8 cellular contexts compared by ENCODE assay signal in the genomic region with DNA sequence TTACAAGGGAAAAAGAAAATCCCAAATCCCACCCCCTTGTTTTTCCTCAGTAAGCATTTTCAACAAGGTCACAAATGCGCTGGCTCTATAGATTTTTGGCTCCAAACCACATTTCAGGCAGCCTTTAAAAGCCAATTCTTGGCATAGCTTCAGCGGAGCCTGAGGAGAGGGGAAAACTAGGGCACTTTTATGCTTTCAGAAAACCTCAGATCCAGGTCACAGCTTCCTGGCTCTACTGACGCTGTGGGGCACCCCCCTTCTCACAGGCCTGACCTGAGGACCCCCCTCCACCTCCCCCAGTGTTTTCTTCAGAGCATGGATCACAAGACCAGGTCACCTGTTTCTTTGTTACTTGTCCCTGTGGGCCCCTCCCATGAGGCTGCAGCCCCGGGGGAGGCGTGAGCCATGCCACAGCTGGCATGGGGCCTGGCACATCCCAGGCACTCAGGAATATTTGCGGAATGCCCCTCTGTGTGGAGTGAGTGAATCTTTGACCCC. TPM values are rescaled to one million over a fixed set of nuclear protein-coding genes. Genes with fewer than 3 reads are reported as not detected.
DNase-seq lines count a peak whose midpoint lies in the region; ATAC-seq and TF ChIP-seq lines count a peak whose summit lies in the region.

No MANE protein-coding gene starts in this region.

- peaks cover 13% of the 10 kb centered on the region for H3K4me1 Mint-ChIP-seq in endodermal cell

- no peak overlapping the region for H3K9ac ChIP-seq in endodermal cell (ENCODE audit: extremely low read depth, low read length, poor library complexity, severe bottlenecking)

- peaks cover 13 to 24% of the 10 kb centered on the region in 2 donors for H3K4me1 ChIP-seq in breast epithelium
- peaks cover 25 to 30% of the 10 kb centered on the region in 2 donors for H3K4me1 ChIP-seq in thyroid gland
- H3K4me1 ChIP-seq in endodermal cell (ENCODE audit: control insufficient read depth, insufficient read depth, low read length): no peaks in the 10 kb centered on the region

- H3K27me3 Mint-ChIP-seq in endodermal cell (ENCODE audit: insufficient read depth): no peaks in the 10 kb centered on the region

- TF ChIP-seq POLR2A in breast epithelium (IDR thresholded peaks at IDR 0.05): no peak
- TF ChIP-seq POLR2A in thyroid gland (IDR thresholded peaks at IDR 0.05): no peak

- H3K4me3 ChIP-seq in breast epithelium (peak overlapping the region in 1 of 3 donors; percentile 7), thyroid gland (replicated peaks in 1 of 3) (no peak overlapping the region), endodermal cell (ENCODE audit: low read length) (no peak overlapping the region)

- WGBS in thyroid gland, 2 donors: 30 to 46% methylated on average over 6 of the region's 6 CpGs
- WGBS in endodermal cell (ENCODE audit: insufficient coverage in 1 of 2, insufficient read length in 1 of 2), 2 experiments: 90 to 98% methylated on average over 5 to 6 of the region's 6 CpGs

- intact Hi-C loops in breast epithelium (cut with DNase I; ENCODE audit: low total_unique reads) (no loop called here), thyroid gland (cut with DNase I) (no loop called here)

- TF ChIP-seq CTCF in breast epithelium (IDR thresholded peaks at IDR 0.05) (no peak), thyroid gland (IDR thresholded peaks at IDR 0.05) (no peak), endodermal cell (conservative IDR thresholded peaks at IDR 0.05) (no peak)

- H3K36me3 Mint-ChIP-seq in endodermal cell (ENCODE audit: low read depth): peaks cover 24% of the 10 kb centered on the region

- H3K9me3 Mint-ChIP-seq in endodermal cell: peaks cover 7% of the 10 kb centered on the region

- H3K27ac ChIP-seq in breast epithelium (peak overlapping the region; percentile 88 to 96), thyroid gland (peak overlapping the region; percentile 89 to 94 (median 93)), endodermal cell (ENCODE audit: low read depth, low read length) (no peak overlapping the region)

- H3K36me3 ChIP-seq in breast epithelium (no peaks in the 10 kb centered on the region), thyroid gland (peaks cover 0 to 5% of the 10 kb centered on the region in 2 donors), endodermal cell (ENCODE audit: control insufficient read depth, insufficient read depth, low read length) (no peaks in the 10 kb centered on the region)

- DNase-seq in NCI-H1092 (lab: John Stamatoyannopoulos, UW): peak; percentile 87
- DNase-seq in breast epithelium (ENCODE audit: low spot score in 2 of 2): peak in 1 of 2 donors; percentile 55
- no peak for DNase-seq in left lobe of liver (ENCODE audit: low spot score)
- peak; percentile 87 to 93 for DNase-seq in thyroid gland
- DNase-seq in NCI-H1105 (lab: John Stamatoyannopoulos, UW): no peak
- DNase-seq in NCI-H510A (lab: John Stamatoyannopoulos, UW): no peak
- DNase-seq in endodermal cell: no peak

- no peaks in the 10 kb centered on the region for H3K27me3 ChIP-seq in breast epithelium
- H3K27me3 ChIP-seq in thyroid gland: no peaks in the 10 kb centered on the region
- H3K27me3 ChIP-seq in endodermal cell (ENCODE audit: control insufficient read depth, insufficient read depth, low read length, poor library complexity, severe bottlenecking): no peaks in the 10 kb centered on the region

- no peak overlapping the region for H3K4me3 Mint-ChIP-seq in endodermal cell

- peak; percentile 47 for ATAC-seq in left lobe of liver
- no peak for ATAC-seq in HG03108 (IDR thresholded peaks at IDR 0.05; ENCODE audit: unreplicated experiment)

- H3K27ac Mint-ChIP-seq in endodermal cell: no peak overlapping the region

- no peaks in the 10 kb centered on the region for H3K9me3 ChIP-seq in breast epithelium
- no peaks in the 10 kb centered on the region for H3K9me3 ChIP-seq in thyroid gland
- H3K9me3 ChIP-seq in endodermal cell (ENCODE audit: control insufficient read depth, low read length): peaks cover 7% of the 10 kb centered on the region

RNA-seq across cellular contexts. Expression of gene MTSS2, which starts 30.1 kb away (rescaled TPM):
- total RNA-seq in breast epithelium (10 to 100 TPM in 2 of 3 donors, 1 to 10 TPM in 1; 9.4 to 28.8 (median 22.8) TPM), left lobe of liver (58.1 TPM), thyroid gland (10 to 100 TPM; 11.3 to 39.8 (median 26.7) TPM), endodermal cell (10 to 100 TPM; 23.4 to 24.0 TPM)
- polyA plus RNA-seq in endodermal cell (2013, experiment 1 of 2): 86.6 TPM
- polyA plus RNA-seq in endodermal cell (2013, experiment 2 of 2): 67.0 TPM

Comparison
In these comparisons a context has a peak if more than half of its experiments do, and no peak if none do; other contexts are left out.
1. DNase-seq: peak in NCI-H1092 (single experiment) and thyroid gland (2 of 2); none in left lobe of liver (single experiment), NCI-H1105 (single experiment), NCI-H510A (single experiment) and endodermal cell (single experiment).